22 cellular contexts compared by ENCODE assay signal in the genomic region with DNA sequence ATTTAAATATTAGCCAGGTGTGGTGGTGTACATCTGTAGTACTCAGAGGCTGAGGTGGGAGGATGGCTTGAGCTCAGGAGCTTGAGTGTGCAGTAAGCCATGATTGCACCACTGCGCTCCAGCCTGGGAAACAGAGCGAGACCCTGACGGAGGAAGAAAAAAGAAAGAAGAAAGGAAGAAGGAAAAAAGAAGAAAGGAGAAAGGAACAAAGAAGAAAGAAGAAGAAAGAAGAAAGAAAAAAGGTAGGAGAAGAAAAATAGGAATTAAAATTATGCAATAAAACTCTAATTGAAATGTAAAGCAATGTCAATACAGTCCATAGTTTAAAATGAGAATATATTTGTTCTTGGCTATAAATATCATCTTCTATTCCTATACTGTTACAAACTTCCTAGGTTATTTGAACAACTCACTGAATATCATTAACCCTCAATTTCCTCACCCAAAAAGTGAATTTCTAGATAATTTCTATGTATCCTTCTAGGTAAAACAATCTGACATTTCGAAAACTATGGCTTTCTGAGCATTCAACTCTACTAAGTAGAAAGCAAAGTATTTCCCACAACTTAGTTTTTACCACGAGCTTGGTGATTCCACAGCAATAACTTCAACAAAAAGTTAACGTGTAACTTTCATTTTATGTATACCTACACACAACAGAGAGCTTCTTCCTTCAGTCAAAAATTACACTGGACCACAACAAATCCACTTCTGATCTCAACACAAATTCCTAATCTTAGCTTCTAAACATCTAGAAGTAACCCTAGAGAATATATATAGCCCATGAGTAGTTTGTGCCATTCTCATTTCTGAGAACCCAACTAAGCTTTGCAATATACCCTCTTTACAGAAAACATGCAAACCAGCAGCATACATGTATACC. TPM values are rescaled to one million over a fixed set of nuclear protein-coding genes. Genes with fewer than 3 reads are reported as not detected.
A peak's percentile ranks its signal among the peaks of the same experiment; 100 is the strongest.
DNase-seq lines count a peak whose midpoint lies in the region; ATAC-seq and TF ChIP-seq lines count a peak whose summit lies in the region.
"Had no signal": no experiment of that assay in that cellular context is flagged by ENCODE, and none has a peak within 500 bp of the region (broad histone marks: within the 10 kb centered on the region; RNA-seq: fewer than 3 reads in every experiment).

No MANE protein-coding gene starts in this region.

- no peaks in the 10 kb centered on the region for H3K9me3 Mint-ChIP-seq in natural killer cell treated with Interleukin-12 subunit alpha and Interleukin-12 subunit beta and Interleukin-15 and Interleukin-18, amount 100 ng/mL, for 72 hours
- no peaks in the 10 kb centered on the region for H3K9me3 Mint-ChIP-seq in natural killer cell
- peaks cover 3% of the 10 kb centered on the region for H3K9me3 Mint-ChIP-seq in activated CD4-positive, alpha-beta memory T cell treated with anti-CD3 and anti-CD28 coated beads for 36 hours
- no peaks in the 10 kb centered on the region for H3K9me3 Mint-ChIP-seq in central memory CD8-positive, alpha-beta T cell
- H3K9me3 Mint-ChIP-seq: IgD-negative memory B cell had no signal

- intact Hi-C loops in natural killer cell (cut with micrococcal nuclease) = no loop called here
- intact Hi-C loops in activated CD4-positive, alpha-beta memory T cell treated with anti-CD3 and anti-CD28 coated beads for 36 hours (cut with micrococcal nuclease) = loop anchor here (1.0 to 2.0 kb wide), 3 partner anchors 8 to 60 kb away; no protein-coding TSS in a partner anchor

- H3K27ac Mint-ChIP-seq in natural killer cell treated with Interleukin-12 subunit alpha and Interleukin-12 subunit beta and Interleukin-15 and Interleukin-18, amount 100 ng/mL, for 72 hours = peak overlapping the region in 1 of 2 donors; percentile 83
- H3K27ac Mint-ChIP-seq in natural killer cell = peak overlapping the region in 1 of 2 donors; percentile 17
- H3K27ac Mint-ChIP-seq in activated CD4-positive, alpha-beta memory T cell treated with anti-CD3 and anti-CD28 coated beads for 36 hours = peak overlapping the region; percentile 91
- peak overlapping the region; percentile 85 for H3K27ac Mint-ChIP-seq in central memory CD8-positive, alpha-beta T cell (ENCODE audit: low read depth)
- H3K27ac Mint-ChIP-seq: stimulated activated naive B cell treated with anti-CD40 and anti-IgM and Interleukin-4, amounts not matched to agents 10 μg/mL and 1 μg/mL and 100 μg/mL, for 72 hours had no signal

- peak overlapping the region; percentile 0 for H3K4me3 Mint-ChIP-seq in natural killer cell treated with Interleukin-12 subunit alpha and Interleukin-12 subunit beta and Interleukin-15 and Interleukin-18, amount 100 ng/mL, for 72 hours
- H3K4me3 Mint-ChIP-seq in natural killer cell = no peak overlapping the region
- peak overlapping the region; percentile 14 for H3K4me3 Mint-ChIP-seq in activated CD4-positive, alpha-beta memory T cell treated with anti-CD3 and anti-CD28 coated beads for 36 hours
- peak overlapping the region; percentile 11 for H3K4me3 Mint-ChIP-seq in central memory CD8-positive, alpha-beta T cell
- H3K4me3 Mint-ChIP-seq: H9; stimulated activated naive B cell treated with anti-CD40 and anti-IgM and Interleukin-4, amounts not matched to agents 10 μg/mL and 1 μg/mL and 100 μg/mL, for 72 hours had no signal

- H3K36me3 Mint-ChIP-seq in natural killer cell treated with Interleukin-12 subunit alpha and Interleukin-12 subunit beta and Interleukin-15 and Interleukin-18, amount 100 ng/mL, for 72 hours = no peaks in the 10 kb centered on the region
- H3K36me3 Mint-ChIP-seq in natural killer cell = no peaks in the 10 kb centered on the region
- H3K36me3 Mint-ChIP-seq in activated CD4-positive, alpha-beta memory T cell treated with anti-CD3 and anti-CD28 coated beads for 36 hours = peaks cover 22% of the 10 kb centered on the region
- H3K36me3 Mint-ChIP-seq in central memory CD8-positive, alpha-beta T cell (ENCODE audit: insufficient read depth) = peaks cover 4% of the 10 kb centered on the region

- H3K27me3 Mint-ChIP-seq in natural killer cell treated with Interleukin-12 subunit alpha and Interleukin-12 subunit beta and Interleukin-15 and Interleukin-18, amount 100 ng/mL, for 72 hours = no peaks in the 10 kb centered on the region
- no peaks in the 10 kb centered on the region for H3K27me3 Mint-ChIP-seq in natural killer cell (ENCODE audit: low read depth in 2 of 2)
- H3K27me3 Mint-ChIP-seq in activated CD4-positive, alpha-beta memory T cell treated with anti-CD3 and anti-CD28 coated beads for 36 hours = no peaks in the 10 kb centered on the region
- H3K27me3 Mint-ChIP-seq in central memory CD8-positive, alpha-beta T cell = no peaks in the 10 kb centered on the region
- H3K27me3 Mint-ChIP-seq: IgD-negative memory B cell; stimulated activated naive B cell treated with anti-CD40 and anti-IgM and Interleukin-4, amounts not matched to agents 10 μg/mL and 1 μg/mL and 100 μg/mL, for 72 hours had no signal

- CTCF ChIA-PET in activated CD4-positive, alpha-beta memory T cell treated with anti-CD3 and anti-CD28 coated beads for 36 hours (lab: Charles Lee) = interaction anchor here (0.6 to 3.8 kb wide), 21 partner anchors 9 to 256 kb away, joined by 3 to 102 read pairs (median 5); a partner anchor contains a TSS

- no peak for TF ChIP-seq CTCF in natural killer cell (IDR thresholded peaks at IDR 0.05)

- peaks cover 49 to 51% of the 10 kb centered on the region in 2 donors for H3K4me1 Mint-ChIP-seq in natural killer cell treated with Interleukin-12 subunit alpha and Interleukin-12 subunit beta and Interleukin-15 and Interleukin-18, amount 100 ng/mL, for 72 hours (ENCODE audit: low read depth in 2 of 2)
- peaks cover 27 to 41% of the 10 kb centered on the region in 2 donors for H3K4me1 Mint-ChIP-seq in natural killer cell
- peaks cover 83% of the 10 kb centered on the region for H3K4me1 Mint-ChIP-seq in activated CD4-positive, alpha-beta memory T cell treated with anti-CD3 and anti-CD28 coated beads for 36 hours (ENCODE audit: low read depth)
- H3K4me1 Mint-ChIP-seq in central memory CD8-positive, alpha-beta T cell = peaks cover 53% of the 10 kb centered on the region

- DNase-seq in natural killer cell treated with Interleukin-12 subunit alpha and Interleukin-12 subunit beta and Interleukin-15 and Interleukin-18, amount 100 ng/mL, for 72 hours (ENCODE audit: low spot score) = no peak
- DNase-seq in natural killer cell (no peak), DMS 273 (lab: John Stamatoyannopoulos, UW; ENCODE audit: unreplicated experiment) (no peak), NCI-H1417 treated with DMSO at 0.1 percent for 48 hours (lab: John Stamatoyannopoulos, UW) (no peak)
- DNase-seq in activated CD4-positive, alpha-beta memory T cell treated with anti-CD3 and anti-CD28 coated beads for 36 hours = no peak
- DNase-seq in central memory CD8-positive, alpha-beta T cell (ENCODE audit: low spot score in 2 of 2) = no peak
- no peak for DNase-seq in stimulated activated CD4-positive, alpha-beta T cell treated with anti-CD3 and anti-CD28 coated beads, Interleukin-1b, Interleukin-23, amount 100 ng/mL, for 48 hours
- DNase-seq: activated gamma-delta T cell treated with Interleukin-2 at 50 U/mL for 16 hours; cerebellar nuclear complex; DMS79; foreskin keratinocyte; H9; mucosa of descending colon; NCI-H1436; NCI-H524; NK-92 treated with Interleukin-12 subunit alpha and Interleukin-12 subunit beta, amount 100 ng/mL, for 24 hours; Peyer's patch; psoas muscle; SJCRH30; stimulated activated naive B cell treated with anti-CD40 and anti-IgM and Interleukin-4, amounts not matched to agents 10 μg/mL and 1 μg/mL and 100 μg/mL, for 72 hours; WERI-Rb-1 had no signal

- POLR2A ChIA-PET in activated CD4-positive, alpha-beta memory T cell treated with anti-CD3 and anti-CD28 coated beads for 36 hours (lab: Charles Lee) = interaction anchor here (0.6 to 3.4 kb wide), 10 partner anchors 10 to 253 kb away, joined by 3 to 31 read pairs (median 4); no protein-coding TSS in a partner anchor

- ATAC-seq in natural killer cell treated with Interleukin-12 subunit alpha and Interleukin-12 subunit beta and Interleukin-15 and Interleukin-18, amount 100 ng/mL, for 72 hours = peak in 1 of 2 donors; percentile 35
- no peak for ATAC-seq in natural killer cell
- ATAC-seq in central memory CD8-positive, alpha-beta T cell (replicated peaks; ENCODE audit: extremely low read depth, poor library complexity, severe bottlenecking) = no peak
- ATAC-seq: foreskin keratinocyte; mucosa of descending colon; psoas muscle; stimulated activated naive B cell treated with anti-CD40 and anti-IgM and Interleukin-4, amounts not matched to agents 10 μg/mL and 1 μg/mL and 100 μg/mL, for 72 hours had no signal

RNA-seq across cellular contexts. Expression of a gene that starts 19.7 kb away (rescaled TPM):
- total RNA-seq in natural killer cell treated with Interleukin-12 subunit alpha and Interleukin-12 subunit beta and Interleukin-15 and Interleukin-18, amount 100 ng/mL, for 72 hours = 10 to 100 TPM; 57.8 to 80.3 TPM
- total RNA-seq in natural killer cell = 10 to 100 TPM; 32.9 to 58.8 (median 57.1) TPM
- total RNA-seq in activated CD4-positive, alpha-beta memory T cell treated with anti-CD3 and anti-CD28 coated beads for 36 hours = 100 to 1,000 TPM; 102 to 107 TPM
